Comparison of ENCODE assay signal across 27 cellular contexts in the genomic region with DNA sequence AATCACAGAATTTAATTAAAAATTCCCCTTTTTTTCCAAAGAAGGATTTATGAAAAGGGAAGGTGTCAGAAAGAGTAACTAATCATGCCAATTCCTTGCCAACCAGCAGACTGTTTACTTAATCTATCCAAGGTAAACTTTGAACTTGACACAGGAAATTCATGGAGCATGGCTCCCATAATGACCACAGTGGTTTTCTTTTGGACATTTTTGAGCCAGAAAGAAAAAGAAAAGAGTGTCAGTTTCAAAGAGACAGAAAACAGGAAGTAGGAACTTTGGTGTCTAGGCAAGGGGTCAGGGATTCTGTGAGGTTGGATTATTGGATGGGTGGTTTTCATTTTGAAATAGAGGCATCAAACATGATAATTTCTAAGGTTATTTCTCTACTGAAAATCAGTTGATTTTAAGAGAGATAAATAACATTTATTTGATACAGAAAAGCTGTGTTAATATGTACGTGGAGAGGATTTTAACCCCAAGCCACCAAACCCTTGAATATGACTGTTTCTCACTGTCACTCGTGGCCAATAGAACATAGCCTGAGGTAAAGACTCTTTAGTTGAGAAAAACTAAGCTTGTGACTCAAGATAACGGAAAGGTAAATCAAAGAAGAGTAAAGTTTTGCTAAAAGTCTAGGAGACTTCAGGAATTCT.
A peak's percentile ranks its signal among the peaks of the same experiment; 100 is the strongest.
DNase-seq lines count a peak whose midpoint lies in the region; ATAC-seq and TF ChIP-seq lines count a peak whose summit lies in the region.
"Had no signal": no experiment of that assay in that cellular context is flagged by ENCODE, and none has a peak within 500 bp of the region (broad histone marks: within the 10 kb centered on the region; RNA-seq: fewer than 3 reads in every experiment).

No MANE protein-coding gene starts in this region.

- peak; percentile 12 to 13 for TF ChIP-seq RAD21 in liver (IDR thresholded peaks at IDR 0.05)

- no peak for TF ChIP-seq EP300 in upper lobe of left lung (IDR thresholded peaks at IDR 0.05)

- H3K27ac ChIP-seq in liver (ENCODE audit: low read depth in 1 of 2, low read length in 2 of 2), result peak overlapping the region; percentile 32 to 33
- H3K27ac ChIP-seq in upper lobe of left lung, result no peak overlapping the region
- H3K27ac ChIP-seq: 22Rv1, C4-2B had no signal

- H3K27me3 ChIP-seq in liver (ENCODE audit: control insufficient read depth in 4 of 4, insufficient read depth in 4 of 4, low read length in 3 of 4), result no peaks in the 10 kb centered on the region
- no peaks in the 10 kb centered on the region for H3K27me3 ChIP-seq in upper lobe of left lung

- no peak overlapping the region for H3K9ac ChIP-seq in liver (ENCODE audit: low read depth in 1 of 2, low read length in 2 of 2)
- H3K9ac ChIP-seq: SK-N-SH had no signal

- TF ChIP-seq CTCF in liver (IDR thresholded peaks at IDR 0.05; ENCODE audit: low read depth, low read length, missing input control) (no peak), upper lobe of left lung (IDR thresholded peaks at IDR 0.05) (no peak)

- H3K4me1 ChIP-seq in liver (ENCODE audit: control insufficient read depth in 4 of 4, insufficient read depth in 4 of 4, low read length in 3 of 4) (peaks cover 0 to 9% (median 2%) of the 10 kb centered on the region in 4 donors), upper lobe of left lung (no peaks in the 10 kb centered on the region)

- TF ChIP-seq POLR2A in upper lobe of left lung (IDR thresholded peaks at IDR 0.05), result no peak

- DNase-seq in NCI-H146 (lab: John Stamatoyannopoulos, UW), result peak; percentile 18
- no peak for DNase-seq in NCI-H146 treated with DMSO at 0.1 percent for 48 hours (lab: John Stamatoyannopoulos, UW; ENCODE audit: unreplicated experiment)
- DNase-seq in NCI-H774 (lab: John Stamatoyannopoulos, UW), result peak; percentile 6
- DNase-seq in renal cortical epithelial cell (ENCODE audit: low read depth), result peak; percentile 19
- no peak for DNase-seq in activated CD4-positive, CD25-positive, alpha-beta regulatory T cell (lab: John Stamatoyannopoulos, UW)
- no peak for DNase-seq in upper lobe of left lung
- DNase-seq: Caco-2; CD8-positive, alpha-beta T cell; DMS79 treated with DMSO at 0.1 percent for 48 hours; GF-D8; H9; Karpas-422; MV-4-11; NCI-H1105; NCI-H1436 treated with DMSO at 0.1 percent for 48 hours; NCI-H2029; NCI-H446 treated with DMSO at 0.1 percent for 48 hours; NCI-H526; NK-92 treated with Interleukin-12 subunit alpha and Interleukin-12 subunit beta, amount 100 ng/mL, for 24 hours; PC-3; SK-N-SH; SW 1271 had no signal

- no peaks in the 10 kb centered on the region for H3K36me3 ChIP-seq in liver (ENCODE audit: control insufficient read depth in 4 of 4, insufficient read depth in 3 of 4, low read depth in 1 of 4, low read length in 3 of 4)
- no peaks in the 10 kb centered on the region for H3K36me3 ChIP-seq in upper lobe of left lung

- ATAC-seq in upper lobe of left lung (ENCODE audit: low FRiP score in 2 of 2) (no peak), HG03135 (IDR thresholded peaks at IDR 0.05; ENCODE audit: unreplicated experiment) (no peak)
- ATAC-seq: CD8-positive, alpha-beta T cell; GM23338; PC-3 had no signal

- no peaks in the 10 kb centered on the region for H3K9me3 ChIP-seq in liver (ENCODE audit: control insufficient read depth in 4 of 4, low read length in 3 of 4)
- no peaks in the 10 kb centered on the region for H3K9me3 ChIP-seq in upper lobe of left lung
- H3K9me3 ChIP-seq: Caco-2, SK-N-SH had no signal

- whole genome bisulfite sequencing in liver, result 67% methylated on average over 3 of the region's 3 CpGs
- 73 to 94% methylated on average over 3 of the region's 3 CpGs for WGBS in upper lobe of left lung, 2 donors

- H3K4me3 ChIP-seq in liver (ENCODE audit: low read depth in 1 of 3, low read length in 3 of 3) (no peak overlapping the region), upper lobe of left lung (no peak overlapping the region)
- H3K4me3 ChIP-seq: GM23338 had no signal

TF ChIP-seq in liver, 16 proteins besides CTCF, POLR2A, EP300 and RAD21:
- no peak for TF ChIP-seq NR2F2 (IDR thresholded peaks at IDR 0.05)
- TF ChIP-seq SP1 (IDR thresholded peaks at IDR 0.05), result peak; percentile 61
- TF ChIP-seq, protein P1, sequence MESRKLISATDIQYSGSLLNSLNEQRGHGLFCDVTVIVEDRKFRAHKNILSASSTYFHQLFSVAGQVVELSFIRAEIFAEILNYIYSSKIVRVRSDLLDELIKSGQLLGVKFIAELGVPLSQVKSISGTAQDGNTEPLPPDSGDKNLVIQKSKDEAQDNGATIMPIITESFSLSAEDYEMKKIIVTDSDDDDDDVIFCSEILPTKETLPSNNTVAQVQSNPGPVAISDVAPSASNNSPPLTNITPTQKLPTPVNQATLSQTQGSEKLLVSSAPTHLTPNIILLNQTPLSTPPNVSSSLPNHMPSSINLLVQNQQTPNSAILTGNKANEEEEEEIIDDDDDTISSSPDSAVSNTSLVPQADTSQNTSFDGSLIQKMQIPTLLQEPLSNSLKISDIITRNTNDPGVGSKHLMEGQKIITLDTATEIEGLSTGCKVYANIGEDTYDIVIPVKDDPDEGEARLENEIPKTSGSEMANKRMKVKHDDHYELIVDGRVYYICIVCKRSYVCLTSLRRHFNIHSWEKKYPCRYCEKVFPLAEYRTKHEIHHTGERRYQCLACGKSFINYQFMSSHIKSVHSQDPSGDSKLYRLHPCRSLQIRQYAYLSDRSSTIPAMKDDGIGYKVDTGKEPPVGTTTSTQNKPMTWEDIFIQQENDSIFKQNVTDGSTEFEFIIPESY (IDR thresholded peaks at IDR 0.05), result peak; percentile 53
- TF ChIP-seq EGR1 (IDR thresholded peaks at IDR 0.05; ENCODE audit: low read depth in 2 of 2), result no peak
- peak; percentile 85 for TF ChIP-seq FOXA1 (IDR thresholded peaks at IDR 0.05)
- peak; percentile 76 to 86 for TF ChIP-seq HNF4A (conservative IDR thresholded peaks at IDR 0.05)
- no peak for TF ChIP-seq GABPA (IDR thresholded peaks at IDR 0.05 in 1 of 2, conservative IDR thresholded peaks at IDR 0.05 in 1 of 2)
- TF ChIP-seq MAX (IDR thresholded peaks at IDR 0.05), result peak; percentile 51
- TF ChIP-seq, protein P2, sequence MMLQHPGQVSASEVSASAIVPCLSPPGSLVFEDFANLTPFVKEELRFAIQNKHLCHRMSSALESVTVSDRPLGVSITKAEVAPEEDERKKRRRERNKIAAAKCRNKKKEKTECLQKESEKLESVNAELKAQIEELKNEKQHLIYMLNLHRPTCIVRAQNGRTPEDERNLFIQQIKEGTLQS (IDR thresholded peaks at IDR 0.05), result no peak
- TF ChIP-seq HNF4G (IDR thresholded peaks at IDR 0.05), result no peak
- peak; percentile 41 for TF ChIP-seq REST (IDR thresholded peaks at IDR 0.05)
- TF ChIP-seq RXRA (IDR thresholded peaks at IDR 0.05), result peak in 1 of 2 donors; percentile 53
- peak in 1 of 2 donors; percentile 14 for TF ChIP-seq JUND (IDR thresholded peaks at IDR 0.05)
- no peak for TF ChIP-seq TAF1 (conservative IDR thresholded peaks at IDR 0.05)
- peak; percentile 89 for TF ChIP-seq FOXA2 (IDR thresholded peaks at IDR 0.05)
- TF ChIP-seq YY1 (IDR thresholded peaks at IDR 0.05), result peak; percentile 93

Comparison
In these comparisons a context has a peak if more than half of its experiments do, and no peak if none do; other contexts are left out.
1. DNase-seq: peak in NCI-H146 (single experiment), NCI-H774 (single experiment) and renal cortical epithelial cell (single experiment); none in NCI-H146 treated with DMSO at 0.1 percent for 48 hours (single experiment), activated CD4-positive, CD25-positive, alpha-beta regulatory T cell (0 of 4) and upper lobe of left lung (0 of 2).
2. H3K27ac ChIP-seq: peak in liver (2 of 2); none in upper lobe of left lung (0 of 4).